Comparison of ENCODE assay signal across 1 cellular context in genomic region chr2:20561703-20562454, GRCh38.
TF ChIP-seq lines count a peak whose summit lies in the region.

No MANE protein-coding gene starts in this region.

TF ChIP-seq in GM23338, 12 proteins besides CTCF, POLR2A, EP300 and RAD21 (continued from another document):
- TF ChIP-seq ZNF462 (CRISPR knock-in tag; IDR thresholded peaks at IDR 0.05): no peak
- no peak for TF ChIP-seq ZNF331 (CRISPR knock-in tag; IDR thresholded peaks at IDR 0.05; ENCODE audit: low read depth)
- TF ChIP-seq ZNF114 (CRISPR knock-in tag; IDR thresholded peaks at IDR 0.05): no peak
- no peak for TF ChIP-seq POLR2AphosphoS5 (IDR thresholded peaks at IDR 0.05; ENCODE audit: low read depth)
- TF ChIP-seq CREB1 (CRISPR knock-in tag; IDR thresholded peaks at IDR 0.05; ENCODE audit: low read depth): no peak
- no peak for TF ChIP-seq STAT1 (IDR thresholded peaks at IDR 0.05; ENCODE audit: unreplicated experiment)
- TF ChIP-seq, protein P1, sequence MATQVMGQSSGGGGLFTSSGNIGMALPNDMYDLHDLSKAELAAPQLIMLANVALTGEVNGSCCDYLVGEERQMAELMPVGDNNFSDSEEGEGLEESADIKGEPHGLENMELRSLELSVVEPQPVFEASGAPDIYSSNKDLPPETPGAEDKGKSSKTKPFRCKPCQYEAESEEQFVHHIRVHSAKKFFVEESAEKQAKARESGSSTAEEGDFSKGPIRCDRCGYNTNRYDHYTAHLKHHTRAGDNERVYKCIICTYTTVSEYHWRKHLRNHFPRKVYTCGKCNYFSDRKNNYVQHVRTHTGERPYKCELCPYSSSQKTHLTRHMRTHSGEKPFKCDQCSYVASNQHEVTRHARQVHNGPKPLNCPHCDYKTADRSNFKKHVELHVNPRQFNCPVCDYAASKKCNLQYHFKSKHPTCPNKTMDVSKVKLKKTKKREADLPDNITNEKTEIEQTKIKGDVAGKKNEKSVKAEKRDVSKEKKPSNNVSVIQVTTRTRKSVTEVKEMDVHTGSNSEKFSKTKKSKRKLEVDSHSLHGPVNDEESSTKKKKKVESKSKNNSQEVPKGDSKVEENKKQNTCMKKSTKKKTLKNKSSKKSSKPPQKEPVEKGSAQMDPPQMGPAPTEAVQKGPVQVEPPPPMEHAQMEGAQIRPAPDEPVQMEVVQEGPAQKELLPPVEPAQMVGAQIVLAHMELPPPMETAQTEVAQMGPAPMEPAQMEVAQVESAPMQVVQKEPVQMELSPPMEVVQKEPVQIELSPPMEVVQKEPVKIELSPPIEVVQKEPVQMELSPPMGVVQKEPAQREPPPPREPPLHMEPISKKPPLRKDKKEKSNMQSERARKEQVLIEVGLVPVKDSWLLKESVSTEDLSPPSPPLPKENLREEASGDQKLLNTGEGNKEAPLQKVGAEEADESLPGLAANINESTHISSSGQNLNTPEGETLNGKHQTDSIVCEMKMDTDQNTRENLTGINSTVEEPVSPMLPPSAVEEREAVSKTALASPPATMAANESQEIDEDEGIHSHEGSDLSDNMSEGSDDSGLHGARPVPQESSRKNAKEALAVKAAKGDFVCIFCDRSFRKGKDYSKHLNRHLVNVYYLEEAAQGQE (IDR thresholded peaks at IDR 0.05; ENCODE audit: unreplicated experiment): no peak
- no peak for TF ChIP-seq EZH2 (IDR thresholded peaks at IDR 0.05; ENCODE audit: low read depth, unreplicated experiment)
